13 cellular contexts compared by ENCODE assay signal in genomic region chr3:12782172-12782815, GRCh38. TPM values are rescaled to one million over a fixed set of nuclear protein-coding genes. Genes with fewer than 3 reads are reported as not detected.
A peak's percentile ranks its signal among the peaks of the same experiment; 100 is the strongest.
DNase-seq lines count a peak whose midpoint lies in the region; ATAC-seq, FAIRE-seq and TF ChIP-seq lines count a peak whose summit lies in the region.
"Had no signal": no experiment of that assay in that cellular context is flagged by ENCODE, and none has a peak within 500 bp of the region (broad histone marks: within the 10 kb centered on the region; RNA-seq: fewer than 3 reads in every experiment).

No MANE protein-coding gene starts in this region.

- TF ChIP-seq RAD21 in HepG2 (CRISPR knock-in tag; IDR thresholded peaks at IDR 0.05) = no peak

- no peak for FAIRE-seq in HepG2 (lab: Jason Lieb, UNC)

- TF ChIP-seq POLR2A in HepG2 (IDR thresholded peaks at IDR 0.05; ENCODE audit: insufficient read depth in 1 of 2, low read depth in 2 of 2, low read length in 2 of 2) = no peak
- TF ChIP-seq POLR2A in suprapubic skin (IDR thresholded peaks at IDR 0.05) = no peak

- no peaks in the 10 kb centered on the region for H3K79me2 ChIP-seq in HepG2 (ENCODE audit: insufficient read depth, low read length)

- H3K4me1 ChIP-seq in HepG2 (ENCODE audit: insufficient read depth, low read length) (no peaks in the 10 kb centered on the region), suprapubic skin (no peaks in the 10 kb centered on the region)
- H3K4me1 ChIP-seq: SJSA1 had no signal

- H4K20me1 ChIP-seq in HepG2 (ENCODE audit: insufficient read depth, low read length) = no peaks in the 10 kb centered on the region

- POLR2A ChIA-PET in AG04450 (lab: Yijun Ruan, JAX) (no interaction called here), HEK293T (lab: Yijun Ruan, JAX) (no interaction called here), HepG2 (lab: Yijun Ruan, JAX) (no interaction called here)

- TF ChIP-seq EP300 in HepG2 (IDR thresholded peaks at IDR 0.05; ENCODE audit: low read depth in 2 of 2, low read length in 2 of 2) = no peak
- no peak for TF ChIP-seq EP300 in HepG2 (CRISPR knock-in tag; IDR thresholded peaks at IDR 0.05; ENCODE audit: borderline replicate concordance)
- TF ChIP-seq EP300 in suprapubic skin (IDR thresholded peaks at IDR 0.05) = no peak

- DNase-seq in AG04450 (ENCODE audit: low read depth, low spot score) = peak; percentile 53
- no peak for DNase-seq in HEK293T (ENCODE audit: extremely low spot score)
- DNase-seq in brain microvascular endothelial cell = peak; percentile 68
- no peak for DNase-seq in HepG2 (ENCODE audit: low spot score)
- no peak for DNase-seq in suprapubic skin (ENCODE audit: low spot score in 2 of 2)
- no peak for DNase-seq in SK-N-DZ (ENCODE audit: low spot score)
- no peak for DNase-seq in activated T-cell treated with anti-CD3 and anti-CD28 coated beads for 4 hours
- DNase-seq: activated T-cell treated with anti-CD3 and anti-CD28 coated beads, Interleukin-2, amount 50 U/mL, for 24 hours; NCI-H510A treated with DMSO at 0.1 percent for 48 hours had no signal

- H3K9me3 ChIP-seq in AG04450 (ENCODE audit: control insufficient read depth, insufficient read depth, low read length) (no peaks in the 10 kb centered on the region), HepG2 (ENCODE audit: low read length) (no peaks in the 10 kb centered on the region), suprapubic skin (no peaks in the 10 kb centered on the region)
- H3K9me3 ChIP-seq: SJSA1 had no signal

- no peak overlapping the region for H3K4me2 ChIP-seq in HepG2 (ENCODE audit: low read depth, low read length)

- H3K36me3 ChIP-seq in brain microvascular endothelial cell (replicated peaks) (no peaks in the 10 kb centered on the region), HepG2 (replicated peaks in 1 of 2; ENCODE audit: control insufficient read depth in 1 of 2, insufficient read depth in 2 of 2, low read length in 2 of 2) (no peaks in the 10 kb centered on the region), suprapubic skin (no peaks in the 10 kb centered on the region)
- H3K36me3 ChIP-seq: SJSA1 had no signal

- TF ChIP-seq CTCF in AG04450 (IDR thresholded peaks at IDR 0.05; ENCODE audit: low read depth, low read length) = no peak
- TF ChIP-seq CTCF in brain microvascular endothelial cell (IDR thresholded peaks at IDR 0.05; ENCODE audit: low read depth, low read length, missing control alignments) = no peak
- TF ChIP-seq CTCF in HepG2 (CRISPR knock-in tag; IDR thresholded peaks at IDR 0.05) = no peak
- no peak for TF ChIP-seq CTCF in suprapubic skin (IDR thresholded peaks at IDR 0.05)

- in situ Hi-C loops in brain microvascular endothelial cell (cut with HindIII; ENCODE audit: low pct_ligation_motif_present, low sequenced_read_pairs) = no loop called here
- in situ Hi-C loops in HepG2 (cut with HindIII; ENCODE audit: extremely low pct_ligation_motif_present, low pct_unique_long_range_greater_than_20kb) = no loop called here

- H3K27me3 ChIP-seq in AG04450 (ENCODE audit: control insufficient read depth, insufficient read depth, low read length) (peaks cover 7% of the 10 kb centered on the region), brain microvascular endothelial cell (replicated peaks) (no peaks in the 10 kb centered on the region), HepG2 (ENCODE audit: control insufficient read depth in 1 of 2, insufficient read depth in 2 of 2, low read length in 2 of 2) (peaks cover 0 to 3% of the 10 kb centered on the region in 2 experiments; a peak in 2 of 5 replicates), suprapubic skin (no peaks in the 10 kb centered on the region)
- H3K27me3 ChIP-seq: SJSA1 had no signal

- CTCF ChIA-PET in AG04450 (lab: Charles Lee) = interaction anchor here (1.8 kb wide), 1 partner anchor 28 kb away, joined by 6 read pairs; no protein-coding TSS in a partner anchor
- CTCF ChIA-PET in HEK293T (lab: Yijun Ruan, JAX) = interaction anchor here (0.7 kb wide), 1 partner anchor 50 kb away, joined by 3 read pairs; no protein-coding TSS in a partner anchor
- CTCF ChIA-PET in HepG2 (lab: Yijun Ruan, JAX; ENCODE audit: low intra/inter-chr PET ratio, low total read pairs) = no interaction called here

- BruUV-seq in HepG2 (replicated peaks; lab: Mats Ljungman, UMichigan) = no TSS peak

- H3K27ac ChIP-seq in AG04450 (ENCODE audit: low read depth, low read length) (no peak overlapping the region), brain microvascular endothelial cell (no peak overlapping the region), HepG2 (ENCODE audit: extremely low read length, insufficient read depth, low read length) (no peak overlapping the region), suprapubic skin (no peak overlapping the region)
- H3K27ac ChIP-seq: HL-60, SJSA1 had no signal

- H3K4me3 ChIP-seq in AG04450 (ENCODE audit: low read depth, low read length) = no peak overlapping the region
- H3K4me3 ChIP-seq in brain microvascular endothelial cell (ENCODE audit: low read depth, low read length) = no peak overlapping the region
- no peak overlapping the region for H3K4me3 ChIP-seq in HepG2 (replicated peaks in 1 of 3; ENCODE audit: insufficient read depth in 1 of 3, low read depth in 2 of 3, low read length in 3 of 3)
- H3K4me3 ChIP-seq in suprapubic skin = no peak overlapping the region
- H3K4me3 ChIP-seq: SJSA1 had no signal

- ATAC-seq in HepG2 (no peak), GM21515 (IDR thresholded peaks at IDR 0.05; ENCODE audit: unreplicated experiment) (no peak)

- intact Hi-C loops in HepG2 (cut with micrococcal nuclease; ENCODE audit: unreplicated experiment) = no loop called here

- 17% methylated on average over 6 of the region's 6 CpGs for WGBS in HepG2 (ENCODE audit: low lambda C conversion rate)
- 77% methylated on average over 6 of the region's 6 CpGs for WGBS in suprapubic skin

- H2AFZ ChIP-seq in HepG2 (ENCODE audit: low read length) = no peak overlapping the region

- H3K9ac ChIP-seq in HepG2 (ENCODE audit: insufficient read depth, low read depth, low read length) = no peak overlapping the region

RNA-seq across cellular contexts. Expression of gene CAND2, which starts 14.2 kb away (rescaled TPM):
- polyA plus RNA-seq in AG04450 (2011; rRNA removed) (5.8 and 7.3 TPM in 2 replicates), HepG2 (2011; rRNA removed) (0.01 and 0.09 TPM in 2 replicates)
- 13.7 and 14.7 TPM in 2 replicates for polyA minus RNA-seq in AG04450 (2011; rRNA and poly(A)+ RNA removed)
- total RNA-seq in HepG2 (2016; rRNA removed; fragmentation: Illumina TruSeq; extraction: Trizol) (not detected in 2 replicates), suprapubic skin (1 to 10 TPM; 1.0 to 1.4 (median 1.3) TPM)
- not detected in 2 replicates for total RNA-seq in HepG2 (2016; cell fraction: cytosol; rRNA removed; fragmentation: Illumina TruSeq; extraction: Trizol; ENCODE audit: low read depth)
- not detected in 2 replicates for total RNA-seq in HepG2 (2016; cell fraction: insoluble cytoplasmic fraction; rRNA removed; fragmentation: Illumina TruSeq; extraction: Trizol)
- total RNA-seq in HepG2 (2016; cell fraction: membrane; rRNA removed; fragmentation: Illumina TruSeq; extraction: Trizol) = not detected in 2 replicates
- total RNA-seq in HepG2 (2016; cell fraction: nucleus; rRNA removed; fragmentation: Illumina TruSeq; extraction: Trizol) = not detected in 2 replicates
- 0.03 TPM in 1 of 2 replicates, not detected in the other for polyA plus RNA-seq in HepG2 (2011; cell fraction: cytosol; rRNA removed)
- polyA plus RNA-seq in HepG2 (2011; cell fraction: nucleus; rRNA removed) = 0.05 and 0.12 TPM in 2 replicates
- polyA plus RNA-seq in HepG2 (2012) = 0.07 and 0.13 TPM in 2 replicates
- not detected in 2 replicates for polyA plus RNA-seq in HepG2 (2016; cell fraction: cytosol; fragmentation: Illumina TruSeq; extraction: Trizol; ENCODE audit: low read depth)
- polyA plus RNA-seq in HepG2 (2016; cell fraction: insoluble cytoplasmic fraction; fragmentation: Illumina TruSeq; extraction: Trizol; ENCODE audit: low read depth) = not detected in 2 replicates
- polyA plus RNA-seq in HepG2 (2016; cell fraction: membrane; fragmentation: Illumina TruSeq; extraction: Trizol; ENCODE audit: low read depth) = not detected in 2 replicates
- not detected in 2 replicates for polyA plus RNA-seq in HepG2 (2016; cell fraction: nucleus; fragmentation: Illumina TruSeq; extraction: Trizol; ENCODE audit: insufficient read depth, low read depth)
- 0.04 and 0.26 TPM in 2 replicates for polyA minus RNA-seq in HepG2 (2011; rRNA and poly(A)+ RNA removed; ENCODE audit: low replicate concordance)
- not detected in 2 replicates for polyA minus RNA-seq in HepG2 (2011; cell fraction: cytosol; rRNA and poly(A)+ RNA removed)
- polyA minus RNA-seq in HepG2 (2011; cell fraction: nucleus; rRNA and poly(A)+ RNA removed) = 0.12 TPM in 1 of 2 replicates, not detected in the other
- 16.5 and 17.9 TPM in 2 replicates for polyA plus RNA-seq in SK-N-DZ (2014; cell fraction: cytosol; rRNA removed)
- polyA plus RNA-seq in SK-N-DZ (2014; cell fraction: nucleus; rRNA removed) = 21.2 and 26.5 TPM in 2 replicates

RNA-seq across cellular contexts. Expression of gene TMEM40, which starts 23.2 kb away (rescaled TPM):
- polyA plus RNA-seq in AG04450 (2011; rRNA removed) (0.41 and 0.47 TPM in 2 replicates), HepG2 (2011; rRNA removed) (0.16 and 0.22 TPM in 2 replicates)
- 1.1 TPM in 1 of 2 replicates, not detected in the other for polyA minus RNA-seq in AG04450 (2011; rRNA and poly(A)+ RNA removed)
- total RNA-seq in HepG2 (2016; rRNA removed; fragmentation: Illumina TruSeq; extraction: Trizol) (not detected in 2 replicates), suprapubic skin (10 to 100 TPM; 47.7 to 82.2 (median 63.8) TPM)
- not detected in 2 replicates for total RNA-seq in HepG2 (2016; cell fraction: cytosol; rRNA removed; fragmentation: Illumina TruSeq; extraction: Trizol; ENCODE audit: low read depth)
- 0.09 TPM in 1 of 2 replicates, not detected in the other for total RNA-seq in HepG2 (2016; cell fraction: insoluble cytoplasmic fraction; rRNA removed; fragmentation: Illumina TruSeq; extraction: Trizol)
- 0.12 TPM in 1 of 2 replicates, not detected in the other for total RNA-seq in HepG2 (2016; cell fraction: membrane; rRNA removed; fragmentation: Illumina TruSeq; extraction: Trizol)
- total RNA-seq in HepG2 (2016; cell fraction: nucleus; rRNA removed; fragmentation: Illumina TruSeq; extraction: Trizol) = not detected in 2 replicates
- polyA plus RNA-seq in HepG2 (2011; cell fraction: cytosol; rRNA removed) = 0.11 and 0.21 TPM in 2 replicates
- polyA plus RNA-seq in HepG2 (2011; cell fraction: nucleus; rRNA removed) = not detected in 2 replicates
- 0.29 TPM in 1 of 2 replicates, not detected in the other for polyA plus RNA-seq in HepG2 (2012)
- not detected in 2 replicates for polyA plus RNA-seq in HepG2 (2016; cell fraction: cytosol; fragmentation: Illumina TruSeq; extraction: Trizol; ENCODE audit: low read depth)
- polyA plus RNA-seq in HepG2 (2016; cell fraction: insoluble cytoplasmic fraction; fragmentation: Illumina TruSeq; extraction: Trizol; ENCODE audit: low read depth) = not detected in 2 replicates
- polyA plus RNA-seq in HepG2 (2016; cell fraction: membrane; fragmentation: Illumina TruSeq; extraction: Trizol; ENCODE audit: low read depth) = 0.51 TPM in 1 of 2 replicates, not detected in the other
- not detected in 2 replicates for polyA plus RNA-seq in HepG2 (2016; cell fraction: nucleus; fragmentation: Illumina TruSeq; extraction: Trizol; ENCODE audit: insufficient read depth, low read depth)
- polyA minus RNA-seq in HepG2 (2011; rRNA and poly(A)+ RNA removed; ENCODE audit: low replicate concordance) = 0.56 TPM in 1 of 2 replicates, not detected in the other
- polyA minus RNA-seq in HepG2 (2011; cell fraction: cytosol; rRNA and poly(A)+ RNA removed) = not detected in 2 replicates
- not detected in 2 replicates for polyA minus RNA-seq in HepG2 (2011; cell fraction: nucleus; rRNA and poly(A)+ RNA removed)
- not detected in 2 replicates for polyA plus RNA-seq in SK-N-DZ (2014; cell fraction: cytosol; rRNA removed)
- not detected in 2 replicates for polyA plus RNA-seq in SK-N-DZ (2014; cell fraction: nucleus; rRNA removed)
- total RNA-seq: SJSA1 had no signal
- polyA plus RNA-seq: CD4-positive, CD25-positive, alpha-beta regulatory T cell had no signal

RNA-seq across cellular contexts. Expression of gene RPL32, which starts 59.1 kb away (rescaled TPM):
- 3,211 and 3,269 TPM in 2 replicates for polyA plus RNA-seq in AG04450 (2011; rRNA removed)
- polyA minus RNA-seq in AG04450 (2011; rRNA and poly(A)+ RNA removed) = 911 and 957 TPM in 2 replicates
- 1,781 and 2,179 TPM in 2 replicates for total RNA-seq in HepG2 (2016; rRNA removed; fragmentation: Illumina TruSeq; extraction: Trizol)
- total RNA-seq in HepG2 (2016; cell fraction: cytosol; rRNA removed; fragmentation: Illumina TruSeq; extraction: Trizol; ENCODE audit: low read depth) = 3,269 and 3,354 TPM in 2 replicates
- total RNA-seq in HepG2 (2016; cell fraction: insoluble cytoplasmic fraction; rRNA removed; fragmentation: Illumina TruSeq; extraction: Trizol) = 1,702 and 2,262 TPM in 2 replicates
- total RNA-seq in HepG2 (2016; cell fraction: membrane; rRNA removed; fragmentation: Illumina TruSeq; extraction: Trizol) = 4,253 and 4,526 TPM in 2 replicates
- 560 and 609 TPM in 2 replicates for total RNA-seq in HepG2 (2016; cell fraction: nucleus; rRNA removed; fragmentation: Illumina TruSeq; extraction: Trizol)
- polyA plus RNA-seq in HepG2 (2011; rRNA removed) = 2,268 and 2,401 TPM in 2 replicates
- polyA plus RNA-seq in HepG2 (2011; cell fraction: cytosol; rRNA removed) = 1,778 and 1,795 TPM in 2 replicates
- polyA plus RNA-seq in HepG2 (2011; cell fraction: nucleus; rRNA removed) = 459 and 538 TPM in 2 replicates
- polyA plus RNA-seq in HepG2 (2012) = 2,727 and 3,505 TPM in 2 replicates
- 4,453 and 4,819 TPM in 2 replicates for polyA plus RNA-seq in HepG2 (2016; cell fraction: cytosol; fragmentation: Illumina TruSeq; extraction: Trizol; ENCODE audit: low read depth)
- polyA plus RNA-seq in HepG2 (2016; cell fraction: insoluble cytoplasmic fraction; fragmentation: Illumina TruSeq; extraction: Trizol; ENCODE audit: low read depth) = 2,446 and 2,535 TPM in 2 replicates
- polyA plus RNA-seq in HepG2 (2016; cell fraction: membrane; fragmentation: Illumina TruSeq; extraction: Trizol; ENCODE audit: low read depth) = 4,866 and 4,953 TPM in 2 replicates
- 1,119 and 1,145 TPM in 2 replicates for polyA plus RNA-seq in HepG2 (2016; cell fraction: nucleus; fragmentation: Illumina TruSeq; extraction: Trizol; ENCODE audit: insufficient read depth, low read depth)
- 371 and 1,174 TPM in 2 replicates for polyA minus RNA-seq in HepG2 (2011; rRNA and poly(A)+ RNA removed; ENCODE audit: low replicate concordance)
- 694 and 812 TPM in 2 replicates for polyA minus RNA-seq in HepG2 (2011; cell fraction: cytosol; rRNA and poly(A)+ RNA removed)
- 216 and 257 TPM in 2 replicates for polyA minus RNA-seq in HepG2 (2011; cell fraction: nucleus; rRNA and poly(A)+ RNA removed)
- total RNA-seq in suprapubic skin = 1,000 to 10,000 TPM; 1,159 to 2,367 (median 1,696) TPM
- polyA plus RNA-seq in SK-N-DZ (2014; cell fraction: cytosol; rRNA removed) = 3,712 and 4,687 TPM in 2 replicates
- 1,219 and 2,794 TPM in 2 replicates for polyA plus RNA-seq in SK-N-DZ (2014; cell fraction: nucleus; rRNA removed)

Comparison
In these comparisons a context has a peak if more than half of its experiments do, and no peak if none do; other contexts are left out.
1. DNase-seq: peak in AG04450 (single experiment) and brain microvascular endothelial cell (single experiment); none in HEK293T (single experiment), HepG2 (single experiment), suprapubic skin (0 of 2), SK-N-DZ (single experiment) and activated T-cell treated with anti-CD3 and anti-CD28 coated beads for 4 hours (single experiment).
2. RNA of gene TMEM40, which starts 23.2 kb away (total RNA-seq): 47.7 to 82.2 TPM in suprapubic skin; 0.09 to 0.12 TPM in HepG2; every median in the first group is over 10 times any median in the second.